ENCODE assay signal across 19 cellular contexts in genomic region chr3:195853036-195853435, GRCh38. TPM values are rescaled to one million over a fixed set of nuclear protein-coding genes. Genes with fewer than 3 reads are reported as not detected.
DNase-seq lines count a peak whose midpoint lies in the region; ATAC-seq, FAIRE-seq and TF ChIP-seq lines count a peak whose summit lies in the region.
"Had no signal": no experiment of that assay in that cellular context is flagged by ENCODE, and none has a peak within 500 bp of the region (broad histone marks: within the 10 kb centered on the region; RNA-seq: fewer than 3 reads in every experiment).

No MANE protein-coding gene starts in this region.

- no peak overlapping the region for H3K4me3 ChIP-seq in K562
- H3K4me3 ChIP-seq in kidney (ENCODE audit: low read length in 2 of 2) = no peak overlapping the region
- H3K4me3 ChIP-seq in prostate gland = no peak overlapping the region

- intact Hi-C loops in K562 (cut with micrococcal nuclease) = loop anchor here (10.0 kb wide), 3 partner anchors 108 to 228 kb away; no protein-coding TSS in a partner anchor
- intact Hi-C loops in kidney (cut with DNase I) = no loop called here
- intact Hi-C loops in prostate gland (cut with DNase I) = no loop called here

- in situ Hi-C loops in K562 (cut with MboI) (loop anchor here (10.0 kb wide), 2 partner anchors 228 to 1772 kb away; no protein-coding TSS in a partner anchor), GM13977 (cut with MboI; ENCODE audit: low pct_unique_long_range_greater_than_20kb, low sequenced_read_pairs, unreplicated experiment) (loop anchor here (10.0 kb wide), 1 partner anchor 62 kb away; no protein-coding TSS in a partner anchor)

- ATAC-seq in K562 = no peak

- FAIRE-seq in K562 (lab: Jason Lieb, UNC) = no peak
- no peak for FAIRE-seq in kidney (lab: Jason Lieb, UNC)
- FAIRE-seq: A204.1, D721Med, G401.6, GM12892, H1, HTR-8/SVneo had no signal

- H3K9me1 ChIP-seq in K562 (ENCODE audit: control insufficient read depth, insufficient read depth, low read length) = no peaks in the 10 kb centered on the region

- 88% methylated on average over 17 of the region's 20 CpGs for WGBS in K562 (ENCODE audit: insufficient coverage, low coverage, missing lambda C conversion rate)
- 86% methylated on average over 20 of the region's 20 CpGs for WGBS in prostate gland

- TF ChIP-seq RAD21 in K562 (CRISPR knock-in tag; conservative IDR thresholded peaks at IDR 0.05 in 1 of 2, IDR thresholded peaks at IDR 0.05 in 1 of 2) = no peak

- DNase-seq in K562 (ENCODE audit: extremely low read depth in 1 of 4, low spot score in 3 of 4) (no peak), kidney (peak; percentile 62), prostate gland (ENCODE audit: low spot score) (no peak), GM13977 (ENCODE audit: low spot score) (no peak), NCI-H2196 treated with DMSO at 0.1 percent for 48 hours (lab: John Stamatoyannopoulos, UW; ENCODE audit: unreplicated experiment) (no peak), iPS-NIHi7 (ENCODE audit: extremely low spot score) (no peak)
- DNase-seq: ACHN; BE2C; Caco-2; CD4-positive, alpha-beta T cell; H9 had no signal

- no peaks in the 10 kb centered on the region for H3K27me3 ChIP-seq in K562 (ENCODE audit: control insufficient read depth in 2 of 2, insufficient read depth in 2 of 2, low read length in 2 of 2)
- no peaks in the 10 kb centered on the region for H3K27me3 ChIP-seq in prostate gland (replicated peaks; ENCODE audit: insufficient read depth)
- H3K27me3 ChIP-seq: BE2C had no signal

- POLR2A ChIA-PET in K562 (lab: Yijun Ruan, JAX) = interaction anchor here (0.6 kb wide), 1 partner anchor 34 kb away, joined by 3 read pairs; no protein-coding TSS in a partner anchor

- no peaks in the 10 kb centered on the region for H3K79me2 ChIP-seq in K562 (ENCODE audit: control insufficient read depth, insufficient read depth, low read length)

- H3K36me3 ChIP-seq in KOPT-K1 (ENCODE audit: insufficient read depth, low read length) = no peaks in the 10 kb centered on the region
- H3K36me3 ChIP-seq in K562 (ENCODE audit: control insufficient read depth, insufficient read depth, low read length) = no peaks in the 10 kb centered on the region
- no peaks in the 10 kb centered on the region for H3K36me3 ChIP-seq in kidney (ENCODE audit: control insufficient read depth in 1 of 2, insufficient read depth in 2 of 2, low read length in 2 of 2)
- no peaks in the 10 kb centered on the region for H3K36me3 ChIP-seq in prostate gland
- H3K36me3 ChIP-seq: BE2C had no signal

- H3K4me2 ChIP-seq in K562 (ENCODE audit: insufficient read depth, low read length) = no peak overlapping the region

- no peaks in the 10 kb centered on the region for H4K20me1 ChIP-seq in K562 (replicated peaks; ENCODE audit: control insufficient read depth, insufficient read depth, low read length)

- TF ChIP-seq EP300 in K562 (IDR thresholded peaks at IDR 0.05; ENCODE audit: low read length) = no peak

- no peaks in the 10 kb centered on the region for H3K9me3 ChIP-seq in KOPT-K1 (ENCODE audit: insufficient read depth, low read length, poor library complexity, severe bottlenecking)
- H3K9me3 ChIP-seq in K562 (replicated peaks; ENCODE audit: control insufficient read depth, insufficient read depth, low read depth, low read length) = no peaks in the 10 kb centered on the region
- no peaks in the 10 kb centered on the region for H3K9me3 ChIP-seq in kidney (ENCODE audit: control insufficient read depth in 1 of 2, low read length in 2 of 2)
- H3K9me3 ChIP-seq in prostate gland = no peaks in the 10 kb centered on the region
- H3K9me3 ChIP-seq: BE2C, Caco-2 had no signal

- H3K9ac ChIP-seq in K562 (ENCODE audit: insufficient read depth in 1 of 2, low read depth in 2 of 2, low read length in 2 of 2) = no peak overlapping the region
- H3K9ac ChIP-seq in kidney (ENCODE audit: low read length in 2 of 2) = no peak overlapping the region

- H3K4me1 ChIP-seq in K562 (replicated peaks in 1 of 2; ENCODE audit: control insufficient read depth in 2 of 2, insufficient read depth in 2 of 2, low read length in 2 of 2) = peaks cover 37 to 57% of the 10 kb centered on the region in 2 experiments
- H3K4me1 ChIP-seq in kidney (ENCODE audit: control insufficient read depth in 1 of 2, insufficient read depth in 1 of 2, low read depth in 1 of 2, low read length in 2 of 2) = no peaks in the 10 kb centered on the region
- H3K4me1 ChIP-seq in prostate gland (replicated peaks) = peaks cover 10% of the 10 kb centered on the region
- H3K4me1 ChIP-seq: BE2C had no signal

- no TSS peak for BruUV-seq in K562 (replicated peaks; lab: Mats Ljungman, UMichigan)

- TF ChIP-seq POLR2A in K562 (conservative IDR thresholded peaks at IDR 0.05) (no peak), prostate gland (IDR thresholded peaks at IDR 0.05) (no peak)

- no peak for TF ChIP-seq CTCF in K562 (IDR thresholded peaks at IDR 0.05 in 2 of 3, conservative IDR thresholded peaks at IDR 0.05 in 1 of 3; ENCODE audit: insufficient read depth in 2 of 3, low read depth in 1 of 3, low read length in 3 of 3)
- TF ChIP-seq CTCF in kidney (IDR thresholded peaks at IDR 0.05; ENCODE audit: borderline replicate concordance, extremely low read depth, insufficient read depth) = no peak
- no peak for TF ChIP-seq CTCF in prostate gland (IDR thresholded peaks at IDR 0.05)
- TF ChIP-seq CTCF in GM13977 (IDR thresholded peaks at IDR 0.05; ENCODE audit: extremely low read depth, insufficient read depth, missing control alignments) = no peak

- H2AFZ ChIP-seq in K562 (ENCODE audit: low read depth, low read length) = peak overlapping the region; percentile 21; the same call in 1 of the 2 replicates

- peak overlapping the region; percentile 69 for H3K27ac ChIP-seq in KOPT-K1 (ENCODE audit: low read depth, low read length, poor library complexity, severe bottlenecking)
- no peak overlapping the region for H3K27ac ChIP-seq in K562 (ENCODE audit: extremely low read depth, low read depth, low read length)
- no peak overlapping the region for H3K27ac ChIP-seq in kidney (ENCODE audit: low read depth in 2 of 2, low read length in 2 of 2)
- H3K27ac ChIP-seq in prostate gland = peak overlapping the region; percentile 28 to 77
- H3K27ac ChIP-seq: C4-2B had no signal

- CTCF ChIA-PET in K562 (lab: Yijun Ruan, JAX; ENCODE audit: low intra/inter-chr PET ratio) = no interaction called here

TF ChIP-seq in K562, 482 proteins besides CTCF, POLR2A, EP300 and RAD21 (continues in another document):
- TF ChIP-seq NFIC (IDR thresholded peaks at IDR 0.05) (no peak), HMBOX1 (IDR thresholded peaks at IDR 0.05) (no peak)

RNA-seq across cellular contexts. Expression of gene MUC4, which starts 41.3 kb away (rescaled TPM):
- total RNA-seq in K562 (2011; cell fraction: chromatin; rRNA removed; ENCODE audit: low replicate concordance) = 7.6 and 11.7 TPM in 2 replicates
- total RNA-seq in K562 (2011; cell fraction: nucleolus; rRNA removed) = 3.4 and 4.2 TPM in 2 replicates
- total RNA-seq in K562 (2011; cell fraction: nucleoplasm; rRNA removed) = 6.2 and 17.9 TPM in 2 replicates
- total RNA-seq in K562 (2014; rRNA removed) = 0.12 TPM in 1 of 2 replicates, not detected in the other
- total RNA-seq in K562 (2014; rRNA removed; fragmentation: Illumina TruSeq; extraction: Trizol) = under 0.01 and 0.03 TPM in 2 replicates
- total RNA-seq in K562 (2015; rRNA removed; fragmentation: Illumina TruSeq; extraction: Trizol) = under 0.01 TPM in 1 of 2 replicates, not detected in the other
- total RNA-seq in K562 (2021) = 0.11 and 0.31 TPM in 2 replicates
- polyA plus RNA-seq in K562 (2011; rRNA removed) = 0.11 and 0.21 TPM in 2 replicates
- 0.16 and 0.61 TPM in 2 replicates for polyA plus RNA-seq in K562 (2011; cell fraction: cytosol; rRNA removed)
- 1.00 and 2.9 TPM in 2 replicates for polyA plus RNA-seq in K562 (2011; cell fraction: nucleus; rRNA removed)
- 0.22 and 2.0 TPM in 2 replicates for polyA plus RNA-seq in K562 (2012)
- polyA plus RNA-seq in K562 (2014; fragmentation: Illumina TruSeq; extraction: Trizol) = 0.10 and 0.11 TPM in 2 replicates
- not detected for polyA plus RNA-seq in K562 (2014; fragmentation: Nextera tagmentation; extraction: Ambion mirVana)
- 0.07 TPM in 2 replicates for polyA plus RNA-seq in K562 (2014; rRNA removed)
- polyA minus RNA-seq in K562 (2011; rRNA and poly(A)+ RNA removed) = 0.33 and 1.0 TPM in 2 replicates
- 0.18 and 1.4 TPM in 2 replicates for polyA minus RNA-seq in K562 (2011; cell fraction: cytosol; rRNA and poly(A)+ RNA removed)
- polyA minus RNA-seq in K562 (2011; cell fraction: nucleus; rRNA and poly(A)+ RNA removed) = 0.44 and 1.8 TPM in 2 replicates
- 0.19 TPM for total RNA-seq in kidney
- polyA plus RNA-seq in kidney (ENCODE audit: insufficient read depth, low read depth, low replicate concordance) = not detected
- total RNA-seq in prostate gland = 10 to 100 TPM in 1 of 2 donors, 1 to 10 TPM in 1; 8.6 to 12.0 TPM
- total RNA-seq: CD4-positive, alpha-beta T cell had no signal

RNA-seq across cellular contexts. Expression of gene TNK2, which starts 55.3 kb away (rescaled TPM):
- 20.1 and 59.7 TPM in 2 replicates for total RNA-seq in K562 (2011; cell fraction: chromatin; rRNA removed; ENCODE audit: low replicate concordance)
- 29.2 and 29.7 TPM in 2 replicates for total RNA-seq in K562 (2011; cell fraction: nucleolus; rRNA removed)
- total RNA-seq in K562 (2011; cell fraction: nucleoplasm; rRNA removed) = 20.2 and 23.4 TPM in 2 replicates
- total RNA-seq in K562 (2014; rRNA removed) = 10.9 and 15.3 TPM in 2 replicates
- total RNA-seq in K562 (2014; rRNA removed; fragmentation: Illumina TruSeq; extraction: Trizol) = 2.3 and 2.4 TPM in 2 replicates
- 8.2 TPM in 2 replicates for total RNA-seq in K562 (2015; rRNA removed; fragmentation: Illumina TruSeq; extraction: Trizol)
- total RNA-seq in K562 (2021) = 22.8 and 33.8 TPM in 2 replicates
- polyA plus RNA-seq in K562 (2011; rRNA removed) = 5.3 and 6.4 TPM in 2 replicates
- polyA plus RNA-seq in K562 (2011; cell fraction: cytosol; rRNA removed) = 5.6 and 14.8 TPM in 2 replicates
- polyA plus RNA-seq in K562 (2011; cell fraction: nucleus; rRNA removed) = 34.5 and 55.3 TPM in 2 replicates
- 13.8 and 19.9 TPM in 2 replicates for polyA plus RNA-seq in K562 (2012)
- polyA plus RNA-seq in K562 (2014; fragmentation: Illumina TruSeq; extraction: Trizol) = 6.5 and 13.2 TPM in 2 replicates
- under 1 TPM; 0.03 to 0.14 TPM for polyA plus RNA-seq in K562 (2014; fragmentation: Nextera tagmentation; extraction: Ambion mirVana)
- 17.6 and 18.8 TPM in 2 replicates for polyA plus RNA-seq in K562 (2014; rRNA removed)
- 2.9 and 5.0 TPM in 2 replicates for polyA minus RNA-seq in K562 (2011; rRNA and poly(A)+ RNA removed)
- polyA minus RNA-seq in K562 (2011; cell fraction: cytosol; rRNA and poly(A)+ RNA removed) = 10.4 and 17.2 TPM in 2 replicates
- 9.0 and 9.8 TPM in 2 replicates for polyA minus RNA-seq in K562 (2011; cell fraction: nucleus; rRNA and poly(A)+ RNA removed)
- total RNA-seq in kidney = 42.5 TPM
- polyA plus RNA-seq in kidney (ENCODE audit: insufficient read depth, low read depth, low replicate concordance) = 14.7 TPM
- 100 to 1,000 TPM in 1 of 2 donors, 10 to 100 TPM in 1; 34.9 to 100 TPM for total RNA-seq in prostate gland

Comparison
In these comparisons a context has a peak if more than half of its experiments do, and no peak if none do; other contexts are left out.
1. H3K27ac ChIP-seq: peak in KOPT-K1 (single experiment) and prostate gland (2 of 2); none in K562 (single experiment) and kidney (0 of 2).